In genomic region chr5:115262405-115263247, GRCh38 we compare ENCODE assay signal across 8 cellular contexts. TPM values are rescaled to one million over a fixed set of nuclear protein-coding genes. Genes with fewer than 3 reads are reported as not detected.
DNase-seq lines count a peak whose midpoint lies in the region; ATAC-seq lines count a peak whose summit lies in the region.

PGGT1B (minus strand) TSS chr5:115262877; CDS start chr5:115262851, 26 bp downstream.

- ATAC-seq in GM19035 (IDR thresholded peaks at IDR 0.05; ENCODE audit: unreplicated experiment), result peak; percentile 90
- peak; percentile 83 for ATAC-seq in HG03280 (IDR thresholded peaks at IDR 0.05; ENCODE audit: unreplicated experiment)
- peak; percentile 99 for ATAC-seq in left lobe of liver

- peak; percentile 79 for DNase-seq in AG20443 (ENCODE audit: low spot score)
- peak; percentile 91 for DNase-seq in NCI-H69 (lab: John Stamatoyannopoulos, UW)
- peak; percentile 63 for DNase-seq in activated CD4-positive, alpha-beta T cell treated with anti-CD3 and anti-CD28 coated beads, Interleukin-2, amount 50 U/mL, for 1 hour
- DNase-seq in cortex of kidney (lab: John Stamatoyannopoulos, UW), result peak; percentile 9
- DNase-seq in left lobe of liver (ENCODE audit: low spot score), result peak; percentile 84
- DNase-seq in stimulated activated CD4-positive, alpha-beta T cell treated with anti-CD3 and anti-CD28 coated beads, Interleukin-2, amount 100 ng/mL, for 4 hours (ENCODE audit: low read depth), result peak; percentile 46

RNA-seq across cellular contexts. Expression of gene PGGT1B, which starts in this region (rescaled TPM):
- 23.2 TPM for total RNA-seq in left lobe of liver

Comparison
In these comparisons a context has a peak if more than half of its experiments do, and no peak if none do; other contexts are left out.
1. Peak in every context shown above with its lines: DNase-seq and ATAC-seq.
2. DNase-seq: peak in every context shown above with its lines; median percentile 91 in NCI-H69; 84 in left lobe of liver; 79 in AG20443; 63 in activated CD4-positive, alpha-beta T cell treated with anti-CD3 and anti-CD28 coated beads, Interleukin-2, amount 50 U/mL, for 1 hour; 46 in stimulated activated CD4-positive, alpha-beta T cell treated with anti-CD3 and anti-CD28 coated beads, Interleukin-2, amount 100 ng/mL, for 4 hours; 9 in cortex of kidney.